8 cellular contexts compared by ENCODE assay signal in the genomic region with DNA sequence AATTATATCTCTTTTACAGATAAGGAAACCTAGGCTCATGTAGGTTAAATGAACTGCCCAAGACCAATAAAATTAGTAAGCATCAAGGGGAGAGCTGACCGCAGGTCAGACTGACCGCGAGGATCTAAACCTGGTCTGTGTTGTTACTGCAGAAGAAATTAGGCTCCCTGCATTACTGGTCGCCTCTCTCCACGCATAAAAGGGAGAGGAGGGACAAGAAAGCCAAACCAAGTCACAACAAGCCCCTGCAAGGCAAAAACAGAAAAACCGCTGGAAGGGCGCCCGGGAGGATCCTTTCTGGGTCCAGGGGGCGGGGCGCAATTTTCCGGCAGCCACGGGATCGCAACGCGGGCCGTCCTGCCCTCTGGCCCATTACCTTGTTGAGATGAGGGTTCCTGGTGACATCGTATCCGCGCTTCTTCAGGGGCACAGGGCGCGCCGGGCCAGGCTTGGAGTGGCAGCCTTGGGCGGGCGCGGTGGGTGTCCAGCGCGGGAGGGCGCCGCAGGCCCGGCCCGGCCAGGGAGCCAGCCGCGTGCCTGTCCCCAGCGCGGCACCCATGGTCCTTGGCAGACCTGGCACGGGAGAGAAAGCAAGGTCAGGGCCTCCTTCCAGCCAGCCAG. TPM values are rescaled to one million over a fixed set of nuclear protein-coding genes. Genes with fewer than 3 reads are reported as not detected.
A peak's percentile ranks its signal among the peaks of the same experiment; 100 is the strongest.
DNase-seq lines count a peak whose midpoint lies in the region; ATAC-seq and TF ChIP-seq lines count a peak whose summit lies in the region.

No MANE protein-coding gene starts in this region.

- POLR2A ChIA-PET in AG04449 (lab: Yijun Ruan, JAX): interaction anchor here (0.9 to 1.5 kb wide), 2 partner anchors 9 to 130 kb away, joined by 3 to 6 read pairs; no protein-coding TSS in a partner anchor

- CTCF ChIA-PET in AG04449 (lab: Yijun Ruan, JAX): interaction anchor here (0.8 to 1.5 kb wide), 4 partner anchors 10 to 64 kb away, joined by 3 to 4 read pairs (median 4); no protein-coding TSS in a partner anchor

- no peaks in the 10 kb centered on the region for H3K27me3 ChIP-seq in skeletal muscle tissue (ENCODE audit: control insufficient read depth in 3 of 3, insufficient read depth in 3 of 3, low read length in 3 of 3)

- no peak for TF ChIP-seq CTCF in AG04449 (IDR thresholded peaks at IDR 0.05; ENCODE audit: insufficient read depth, low read length, missing control alignments)

- H3K4me1 ChIP-seq in skeletal muscle tissue (ENCODE audit: control insufficient read depth in 3 of 3, insufficient read depth in 3 of 3, low read length in 3 of 3): peaks cover 19 to 51% (median 37%) of the 10 kb centered on the region in 3 donors

- peak overlapping the region; percentile 70 for H3K4me3 ChIP-seq in AG04449 (ENCODE audit: low read depth, low read length)
- H3K4me3 ChIP-seq in skeletal muscle tissue (ENCODE audit: low read length in 3 of 3): peak overlapping the region; percentile 89 to 93 (median 91)

- in situ Hi-C loops in T47D (cut with HindIII; ENCODE audit: low pct_unique_long_range_greater_than_20kb, low sequenced_read_pairs): no loop called here

- H3K36me3 ChIP-seq in skeletal muscle tissue (ENCODE audit: control insufficient read depth in 3 of 3, insufficient read depth in 3 of 3, low read length in 3 of 3): no peaks in the 10 kb centered on the region

- DNase-seq in AG04449 (ENCODE audit: low read depth, low spot score) (no peak), NCI-H2196 (lab: John Stamatoyannopoulos, UW; ENCODE audit: unreplicated experiment) (peak; percentile 72), T47D (ENCODE audit: low read depth in 1 of 2, low spot score in 1 of 2) (peak; percentile 9 to 33), iPS-NIHi7 (ENCODE audit: extremely low spot score) (peak; percentile 29), OCI-M2 (lab: John Stamatoyannopoulos, UW; ENCODE audit: unreplicated experiment) (no peak)

- peak overlapping the region; percentile 96 for H3K27ac ChIP-seq in skeletal muscle tissue (ENCODE audit: low read depth, low read length)

- no peaks in the 10 kb centered on the region for H3K9me3 ChIP-seq in skeletal muscle tissue (ENCODE audit: control insufficient read depth in 3 of 3, low read length in 3 of 3)

- peak overlapping the region; percentile 92 to 94 (median 93) for H3K9ac ChIP-seq in skeletal muscle tissue (ENCODE audit: low read depth in 1 of 3, low read length in 3 of 3)

- ATAC-seq in GM18502 (IDR thresholded peaks at IDR 0.05; ENCODE audit: poor library complexity, unreplicated experiment) (peak; percentile 24), GM21619 (IDR thresholded peaks at IDR 0.05; ENCODE audit: unreplicated experiment) (no peak)

RNA-seq across cellular contexts. Expression of gene ME3, which starts 0.9 kb away (rescaled TPM):
- 16.7 TPM for total RNA-seq in skeletal muscle tissue

Comparison
In these comparisons a context has a peak if more than half of its experiments do, and no peak if none do; other contexts are left out.
1. DNase-seq: peak in NCI-H2196 (single experiment), T47D (2 of 2) and iPS-NIHi7 (single experiment); none in AG04449 (single experiment) and OCI-M2 (single experiment).